ENCODE assay signal across 1 cellular context in the genomic region with DNA sequence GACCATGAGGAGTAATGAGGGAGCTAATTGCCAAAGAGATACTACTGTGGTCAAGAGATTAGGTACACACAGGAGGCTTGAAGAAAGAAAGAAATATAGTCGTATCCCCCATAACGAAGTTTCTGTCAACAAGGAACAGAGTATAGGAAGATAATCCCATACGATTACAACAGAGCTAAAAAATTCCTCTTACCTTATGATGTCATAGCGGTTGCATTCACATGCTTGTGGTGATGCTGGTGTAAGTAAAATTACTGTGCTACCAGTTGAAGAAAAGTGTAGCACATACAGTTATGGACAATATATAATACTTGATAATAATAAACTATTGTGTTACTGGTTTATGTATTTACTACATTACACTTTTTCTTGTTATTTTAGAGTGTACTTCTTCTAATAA.
TF ChIP-seq lines count a peak whose summit lies in the region.

No MANE protein-coding gene starts in this region.

TF ChIP-seq in HepG2, 621 proteins besides CTCF, POLR2A, EP300 and RAD21 (continued from another document):
- no peak for TF ChIP-seq CEBPZ (IDR thresholded peaks at IDR 0.05; ENCODE audit: low read length)
- TF ChIP-seq FOXC1 (CRISPR knock-in tag; IDR thresholded peaks at IDR 0.05; ENCODE audit: borderline replicate concordance): no peak
- no peak for TF ChIP-seq ZNF615 (CRISPR knock-in tag; IDR thresholded peaks at IDR 0.05; ENCODE audit: borderline replicate concordance)
- TF ChIP-seq CREB1 (IDR thresholded peaks at IDR 0.05): 0 out of 2 replicates have a peak, but pooled peaks have one; percentile 19
- no peak for TF ChIP-seq CREB1 (CRISPR knock-in tag; IDR thresholded peaks at IDR 0.05)
- TF ChIP-seq ATF7 (IDR thresholded peaks at IDR 0.05): peak; percentile 57; the same call in 1 of the 2 replicates
- TF ChIP-seq ATF7 (CRISPR knock-in tag; IDR thresholded peaks at IDR 0.05): no peak
